Comparison of ENCODE assay signal across 16 cellular contexts in the genomic region with DNA sequence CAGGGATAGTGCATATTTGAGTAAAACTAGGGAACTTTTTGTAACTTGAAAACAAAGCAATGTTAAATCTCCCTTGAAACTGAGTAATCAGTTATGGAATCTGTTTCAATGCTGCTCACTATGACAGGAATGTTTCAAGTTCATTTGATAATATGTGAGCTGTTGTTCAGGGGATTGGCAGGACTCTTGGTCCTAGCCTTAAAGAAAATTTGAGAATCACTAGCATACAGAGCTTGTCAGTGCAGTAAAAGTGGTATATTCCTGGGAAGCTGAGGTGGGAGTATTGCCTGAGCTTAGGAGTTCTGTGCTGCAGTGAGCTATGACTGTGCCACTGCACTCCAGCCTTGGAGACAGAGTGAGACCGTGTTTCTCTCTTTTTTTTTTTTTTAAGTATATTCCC. TPM values are rescaled to one million over a fixed set of nuclear protein-coding genes. Genes with fewer than 3 reads are reported as not detected.
DNase-seq lines count a peak whose midpoint lies in the region; ATAC-seq and TF ChIP-seq lines count a peak whose summit lies in the region.
"Had no signal": no experiment of that assay in that cellular context is flagged by ENCODE, and none has a peak within 500 bp of the region (broad histone marks: within the 10 kb centered on the region; RNA-seq: fewer than 3 reads in every experiment).

No MANE protein-coding gene starts in this region.

- DNase-seq in GM23338 (ENCODE audit: low spot score) (no peak), amniotic stem cell (lab: John Stamatoyannopoulos, UW) (peak; percentile 2), iris pigment epithelial cell (ENCODE audit: low read depth) (peak; percentile 82), renal cortical epithelial cell (ENCODE audit: low read depth) (peak; percentile 47), ecto neural progenitor cell (ENCODE audit: low spot score) (no peak)
- no peak for DNase-seq in stimulated activated CD4-positive, alpha-beta T cell treated with anti-CD3 and anti-CD28 coated beads, Interleukin-12 subunit alpha, Interleukin-12 subunit beta, amount 100 ng/mL, for 4 hours
- DNase-seq: aorta, cortex of kidney, DMS153, NCI-H187, NCI-H446 treated with DMSO at 0.1 percent for 48 hours had no signal

- peaks cover 11% of the 10 kb centered on the region for H3K36me3 Mint-ChIP-seq in GM23338 (ENCODE audit: low read depth)
- H3K36me3 Mint-ChIP-seq: IgD-negative memory B cell had no signal

- TF ChIP-seq CTCF in GM23338 (conservative IDR thresholded peaks at IDR 0.05; ENCODE audit: low read depth in 2 of 2), result no peak

- H3K4me1 ChIP-seq in GM23338 (ENCODE audit: insufficient read depth), result peaks cover 19% of the 10 kb centered on the region
- H3K4me1 ChIP-seq: prostate gland had no signal

- no peak overlapping the region for H3K27ac ChIP-seq in GM23338 (ENCODE audit: low read depth)
- H3K27ac ChIP-seq: prostate gland had no signal

- no peaks in the 10 kb centered on the region for H3K9me2 ChIP-seq in GM23338 (ENCODE audit: insufficient read depth)

- no peaks in the 10 kb centered on the region for H3F3A ChIP-seq in GM23338 (replicated peaks; ENCODE audit: low read depth)

- H3K4me3 ChIP-seq in GM23338, result no peak overlapping the region
- H3K4me3 ChIP-seq: prostate gland had no signal

- H3K27me3 ChIP-seq in GM23338 (ENCODE audit: insufficient read depth), result no peaks in the 10 kb centered on the region

- H2AFZ ChIP-seq in GM23338, result no peak overlapping the region

- H3K4me3 Mint-ChIP-seq in GM23338, result no peak overlapping the region
- H3K4me3 Mint-ChIP-seq: IgD-negative memory B cell had no signal

- H3K9me3 Mint-ChIP-seq in GM23338, result no peaks in the 10 kb centered on the region
- H3K9me3 Mint-ChIP-seq: IgD-negative memory B cell had no signal

- H3K79me2 ChIP-seq in GM23338 (replicated peaks; ENCODE audit: insufficient read depth), result no peaks in the 10 kb centered on the region

- ATAC-seq in GM23338 (peak; percentile 51), HG03457 (IDR thresholded peaks at IDR 0.05; ENCODE audit: unreplicated experiment) (no peak), GM19328 (IDR thresholded peaks at IDR 0.05; ENCODE audit: unreplicated experiment) (no peak)

- H4K20me1 ChIP-seq in GM23338 (replicated peaks; ENCODE audit: insufficient read depth), result no peaks in the 10 kb centered on the region

- no peaks in the 10 kb centered on the region for H3K36me3 ChIP-seq in GM23338 (ENCODE audit: insufficient read depth)
- H3K36me3 ChIP-seq: prostate gland had no signal

- peaks cover 40% of the 10 kb centered on the region for H3K4me1 Mint-ChIP-seq in GM23338

- peak overlapping the region; percentile 14; the same call in 1 of the 2 replicates for H3K27ac Mint-ChIP-seq in GM23338

- H3K4me2 ChIP-seq in GM23338, result no peak overlapping the region

- no peaks in the 10 kb centered on the region for H3K27me3 Mint-ChIP-seq in GM23338 (ENCODE audit: insufficient read depth, low read depth, poor library complexity)
- H3K27me3 Mint-ChIP-seq: IgD-negative memory B cell had no signal

TF ChIP-seq in GM23338, 12 proteins besides CTCF, POLR2A, EP300 and RAD21 (continues in another document):
- no peak for TF ChIP-seq ZNF462 (CRISPR knock-in tag; IDR thresholded peaks at IDR 0.05)
- TF ChIP-seq REST (IDR thresholded peaks at IDR 0.05; ENCODE audit: unreplicated experiment), result no peak
- no peak for TF ChIP-seq EZH2phosphoT487 (IDR thresholded peaks at IDR 0.05; ENCODE audit: unreplicated experiment)
- TF ChIP-seq CREB1 (CRISPR knock-in tag; IDR thresholded peaks at IDR 0.05; ENCODE audit: low read depth), result no peak
- TF ChIP-seq EZH2 (IDR thresholded peaks at IDR 0.05; ENCODE audit: low read depth, unreplicated experiment), result no peak
- TF ChIP-seq STAT1 (IDR thresholded peaks at IDR 0.05; ENCODE audit: unreplicated experiment), result no peak
- no peak for TF ChIP-seq ZNF331 (CRISPR knock-in tag; IDR thresholded peaks at IDR 0.05; ENCODE audit: low read depth)
- TF ChIP-seq ZNF114 (CRISPR knock-in tag; IDR thresholded peaks at IDR 0.05), result no peak
- no peak for TF ChIP-seq POLR2AphosphoS5 (IDR thresholded peaks at IDR 0.05; ENCODE audit: low read depth)
- no peak for TF ChIP-seq JUNB (IDR thresholded peaks at IDR 0.05; ENCODE audit: unreplicated experiment)
- TF ChIP-seq NANOG (IDR thresholded peaks at IDR 0.05; ENCODE audit: borderline replicate concordance), result no peak

RNA-seq across cellular contexts. Expression of gene CALHM6, which starts 21.6 kb away (rescaled TPM):
- 0.27 and 1.6 TPM in 2 replicates for total RNA-seq in GM23338 (2014; rRNA removed; shearing (Covaris generic))
- polyA plus RNA-seq in GM23338 (2016; fragmentation: Nextera tagmentation; extraction: Ambion mirVana), result 1.2 and 2.6 TPM in 2 replicates
- total RNA-seq in renal cortical epithelial cell, result 1.6 and 3.1 TPM in 2 replicates
- total RNA-seq: myocyte had no signal

Comparison
In these comparisons a context has a peak if more than half of its experiments do, and no peak if none do; other contexts are left out.
1. DNase-seq: peak in amniotic stem cell (single experiment), iris pigment epithelial cell (single experiment) and renal cortical epithelial cell (single experiment); none in GM23338 (single experiment), ecto neural progenitor cell (single experiment) and stimulated activated CD4-positive, alpha-beta T cell treated with anti-CD3 and anti-CD28 coated beads, Interleukin-12 subunit alpha, Interleukin-12 subunit beta, amount 100 ng/mL, for 4 hours (single experiment).